In genomic region chr18:9868857-9869712, GRCh38 we compare ENCODE assay signal across 12 cellular contexts. TPM values are rescaled to one million over a fixed set of nuclear protein-coding genes. Genes with fewer than 3 reads are reported as not detected.
DNase-seq lines count a peak whose midpoint lies in the region; TF ChIP-seq lines count a peak whose summit lies in the region.
"Had no signal": no experiment of that assay in that cellular context is flagged by ENCODE, and none has a peak within 500 bp of the region (broad histone marks: within the 10 kb centered on the region; RNA-seq: fewer than 3 reads in every experiment).

No MANE protein-coding gene starts in this region.

- peak overlapping the region; percentile 56 for H3K4me2 ChIP-seq in PC-9

- H3K4me3 ChIP-seq in PC-9 (no peak overlapping the region), esophagus (ENCODE audit: low read depth in 1 of 2, low read length in 2 of 2) (no peak overlapping the region), transverse colon (no peak overlapping the region)

- H3K9me3 ChIP-seq in PC-9 (ENCODE audit: insufficient read depth, low read depth) (peaks cover 16% of the 10 kb centered on the region), esophagus (ENCODE audit: control insufficient read depth in 2 of 2, insufficient read depth in 1 of 2, low read depth in 1 of 2, low read length in 1 of 2) (peaks cover 0 to 4% of the 10 kb centered on the region in 2 donors), transverse colon (peaks cover 4 to 5% of the 10 kb centered on the region in 2 donors)

- peaks cover 51% of the 10 kb centered on the region for H3F3A ChIP-seq in PC-9 (ENCODE audit: insufficient read depth, low read depth)

- H3K4me1 ChIP-seq in PC-9 (replicated peaks; ENCODE audit: insufficient read depth) = peaks cover 50% of the 10 kb centered on the region
- H3K4me1 ChIP-seq in esophagus (ENCODE audit: control insufficient read depth in 2 of 2, insufficient read depth in 2 of 2, low read length in 1 of 2) = peaks cover 0 to 2% of the 10 kb centered on the region in 2 donors
- H3K4me1 ChIP-seq in transverse colon = peaks cover 17 to 24% (median 20%) of the 10 kb centered on the region in 4 donors
- H3K4me1 ChIP-seq: parathyroid adenoma had no signal

- POLR2A ChIA-PET in PC-9 (lab: Charles Lee; ENCODE audit: unreplicated experiment) = interaction anchor here (0.6 to 1.0 kb wide), 7 partner anchors 20 to 1141 kb away, joined by 3 to 14 read pairs (median 6); partner anchors contain the start of gene VAPA

- intact Hi-C loops in PC-9 (cut with micrococcal nuclease; ENCODE audit: unreplicated experiment) (loop anchor here (1.0 to 2.0 kb wide), 4 partner anchors 8 to 46 kb away; partner anchors contain the start of gene VAPA), transverse colon (cut with DNase I; ENCODE audit: low total_unique reads) (no loop called here)

- WGBS in esophagus, 2 donors = 59 to 61% methylated on average over 6 of the region's 6 CpGs
- 20 to 45% methylated on average over 3 to 6 of the region's 6 CpGs for WGBS in transverse colon (ENCODE audit: low coverage in 1 of 2), 2 donors

- no peaks in the 10 kb centered on the region for H4K20me1 ChIP-seq in PC-9 (ENCODE audit: insufficient read depth)

- no peak overlapping the region for H2AFZ ChIP-seq in PC-9
- H2AFZ ChIP-seq: parathyroid adenoma had no signal

- peak; percentile 24 for DNase-seq in NOMO-1 treated with DMSO at 0.1 percent for 48 hours (lab: John Stamatoyannopoulos, UW; ENCODE audit: unreplicated experiment)
- DNase-seq in NOMO-1 treated with dmso at 0.1 percent for 144 hours (lab: John Stamatoyannopoulos, UW; ENCODE audit: unreplicated experiment) = no peak
- no peak for DNase-seq in PC-9
- peak; percentile 33 for DNase-seq in transverse colon
- DNase-seq in Kasumi-1 (lab: John Stamatoyannopoulos, UW) = no peak
- no peak for DNase-seq in cortex of kidney (lab: John Stamatoyannopoulos, UW)
- no peak for DNase-seq in NCI-H187 treated with DMSO at 0.1 percent for 48 hours (lab: John Stamatoyannopoulos, UW)
- DNase-seq: 8988T, activated gamma-delta T cell had no signal

- in situ Hi-C loops in transverse colon (cut with MboI; ENCODE audit: low pct_ligation_motif_present in 1 of 4, low pct_unique_long_range_greater_than_20kb in 1 of 4, low sequenced_read_pairs in 3 of 4) = no loop called here

- CTCF ChIA-PET in PC-9 (lab: Charles Lee) = no interaction called here

- H3K36me3 ChIP-seq in PC-9 (ENCODE audit: low read depth) (no peaks in the 10 kb centered on the region), esophagus (ENCODE audit: control insufficient read depth in 2 of 2, insufficient read depth in 2 of 2, low read length in 1 of 2) (no peaks in the 10 kb centered on the region), transverse colon (no peaks in the 10 kb centered on the region)

- TF ChIP-seq POLR2A in transverse colon (IDR thresholded peaks at IDR 0.05) = no peak

- TF ChIP-seq CTCF in PC-9 (conservative IDR thresholded peaks at IDR 0.05) (no peak), transverse colon (IDR thresholded peaks at IDR 0.05) (no peak)

- no peaks in the 10 kb centered on the region for H3K27me3 ChIP-seq in PC-9 (ENCODE audit: insufficient read depth, low read depth)
- no peaks in the 10 kb centered on the region for H3K27me3 ChIP-seq in esophagus (ENCODE audit: control insufficient read depth in 1 of 2, insufficient read depth in 2 of 2, low read length in 2 of 2)
- H3K27me3 ChIP-seq in transverse colon = no peaks in the 10 kb centered on the region

- no peaks in the 10 kb centered on the region for H3K9me2 ChIP-seq in PC-9 (ENCODE audit: insufficient read depth)

- TF ChIP-seq EP300 in transverse colon (IDR thresholded peaks at IDR 0.05; ENCODE audit: low read depth) = no peak

- H3K27ac ChIP-seq in PC-9 (peak overlapping the region; percentile 93), esophagus (ENCODE audit: low read depth in 2 of 2, low read length in 1 of 2) (peak overlapping the region; percentile 53 to 77), transverse colon (peak overlapping the region; percentile 50 to 70 (median 66))
- H3K27ac ChIP-seq: parathyroid adenoma had no signal

- BruUV-seq in PC-9 (replicated peaks; lab: Mats Ljungman, UMichigan) = TSS peak; percentile 40

- no peaks in the 10 kb centered on the region for H3K79me2 ChIP-seq in PC-9 (ENCODE audit: low read depth)
- H3K79me2 ChIP-seq: parathyroid adenoma had no signal

RNA-seq across cellular contexts. Expression of gene TXNDC2, which starts 16.7 kb away (rescaled TPM):
- total RNA-seq in PC-9 (2021) (0.11 TPM in 1 of 2 replicates, not detected in the other), transverse colon (under 1 TPM in 1 of 4 donors, not detected in 3; 0.27 TPM)
- polyA plus RNA-seq in esophagus = under 1 TPM in 1 of 2 donors, not detected in 1; 0.06 TPM
- total RNA-seq: OCI-LY7 had no signal

RNA-seq across cellular contexts. Expression of gene VAPA, which starts 44.7 kb away (rescaled TPM):
- 340 and 359 TPM in 2 replicates for total RNA-seq in PC-9 (2021)
- polyA plus RNA-seq in esophagus = 100 to 1,000 TPM; 127 to 189 TPM
- total RNA-seq in transverse colon = 100 to 1,000 TPM; 110 to 322 (median 213) TPM

Comparison
In these comparisons a context has a peak if more than half of its experiments do, and no peak if none do; other contexts are left out.
1. DNase-seq: peak in NOMO-1 treated with DMSO at 0.1 percent for 48 hours (single experiment) and transverse colon (single experiment); none in NOMO-1 treated with dmso at 0.1 percent for 144 hours (single experiment), PC-9 (0 of 2), Kasumi-1 (0 of 2), cortex of kidney (single experiment) and NCI-H187 treated with DMSO at 0.1 percent for 48 hours (single experiment).
2. Peak in every context shown above with its lines, with median percentiles within 50 percentile points of each other: H3K27ac ChIP-seq.